In the genomic region with DNA sequence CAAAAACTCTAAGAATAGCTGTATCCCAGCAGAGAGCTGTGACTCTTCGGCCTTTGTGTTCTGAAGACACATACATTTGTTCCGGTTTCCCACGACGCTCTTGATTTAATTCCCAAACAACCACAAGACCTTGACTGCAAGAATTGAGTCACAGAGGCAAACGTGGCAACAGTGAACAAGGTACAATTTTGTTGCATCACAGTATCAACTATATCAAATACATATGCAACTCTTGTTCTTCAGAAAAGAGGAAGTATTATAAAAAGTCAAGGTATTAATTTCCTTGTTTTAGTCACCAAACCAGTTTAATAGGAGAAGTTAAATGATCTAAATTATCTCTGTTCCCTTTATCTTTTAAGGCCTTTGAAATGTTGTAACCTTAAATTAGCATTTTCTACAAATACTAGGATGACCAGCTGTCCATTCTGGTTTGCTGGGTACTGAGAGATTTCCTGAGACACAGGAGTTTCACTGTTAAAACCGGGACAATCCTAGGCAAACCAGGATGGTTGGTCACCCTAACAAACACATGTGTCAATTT, we compare ENCODE assay signal across 1 cellular context.
TF ChIP-seq lines count a peak whose summit lies in the region.

No MANE protein-coding gene starts in this region.

TF ChIP-seq in GM23338, 12 proteins besides CTCF, POLR2A, EP300 and RAD21 (continued from another document):
- TF ChIP-seq ETS1 (IDR thresholded peaks at IDR 0.05) (no peak), ZNF331 (CRISPR knock-in tag; IDR thresholded peaks at IDR 0.05; ENCODE audit: low read depth) (no peak), EZH2phosphoT487 (IDR thresholded peaks at IDR 0.05; ENCODE audit: unreplicated experiment) (no peak), ZNF462 (CRISPR knock-in tag; IDR thresholded peaks at IDR 0.05) (no peak), STAT1 (IDR thresholded peaks at IDR 0.05; ENCODE audit: unreplicated experiment) (no peak), EZH2 (IDR thresholded peaks at IDR 0.05; ENCODE audit: low read depth, unreplicated experiment) (no peak), JUNB (IDR thresholded peaks at IDR 0.05; ENCODE audit: unreplicated experiment) (no peak), NANOG (IDR thresholded peaks at IDR 0.05; ENCODE audit: borderline replicate concordance) (no peak), POLR2AphosphoS5 (IDR thresholded peaks at IDR 0.05; ENCODE audit: low read depth) (no peak), ZNF114 (CRISPR knock-in tag; IDR thresholded peaks at IDR 0.05) (no peak)
- TF ChIP-seq, protein P1, sequence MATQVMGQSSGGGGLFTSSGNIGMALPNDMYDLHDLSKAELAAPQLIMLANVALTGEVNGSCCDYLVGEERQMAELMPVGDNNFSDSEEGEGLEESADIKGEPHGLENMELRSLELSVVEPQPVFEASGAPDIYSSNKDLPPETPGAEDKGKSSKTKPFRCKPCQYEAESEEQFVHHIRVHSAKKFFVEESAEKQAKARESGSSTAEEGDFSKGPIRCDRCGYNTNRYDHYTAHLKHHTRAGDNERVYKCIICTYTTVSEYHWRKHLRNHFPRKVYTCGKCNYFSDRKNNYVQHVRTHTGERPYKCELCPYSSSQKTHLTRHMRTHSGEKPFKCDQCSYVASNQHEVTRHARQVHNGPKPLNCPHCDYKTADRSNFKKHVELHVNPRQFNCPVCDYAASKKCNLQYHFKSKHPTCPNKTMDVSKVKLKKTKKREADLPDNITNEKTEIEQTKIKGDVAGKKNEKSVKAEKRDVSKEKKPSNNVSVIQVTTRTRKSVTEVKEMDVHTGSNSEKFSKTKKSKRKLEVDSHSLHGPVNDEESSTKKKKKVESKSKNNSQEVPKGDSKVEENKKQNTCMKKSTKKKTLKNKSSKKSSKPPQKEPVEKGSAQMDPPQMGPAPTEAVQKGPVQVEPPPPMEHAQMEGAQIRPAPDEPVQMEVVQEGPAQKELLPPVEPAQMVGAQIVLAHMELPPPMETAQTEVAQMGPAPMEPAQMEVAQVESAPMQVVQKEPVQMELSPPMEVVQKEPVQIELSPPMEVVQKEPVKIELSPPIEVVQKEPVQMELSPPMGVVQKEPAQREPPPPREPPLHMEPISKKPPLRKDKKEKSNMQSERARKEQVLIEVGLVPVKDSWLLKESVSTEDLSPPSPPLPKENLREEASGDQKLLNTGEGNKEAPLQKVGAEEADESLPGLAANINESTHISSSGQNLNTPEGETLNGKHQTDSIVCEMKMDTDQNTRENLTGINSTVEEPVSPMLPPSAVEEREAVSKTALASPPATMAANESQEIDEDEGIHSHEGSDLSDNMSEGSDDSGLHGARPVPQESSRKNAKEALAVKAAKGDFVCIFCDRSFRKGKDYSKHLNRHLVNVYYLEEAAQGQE (IDR thresholded peaks at IDR 0.05; ENCODE audit: unreplicated experiment): no peak
